In the genomic region with DNA sequence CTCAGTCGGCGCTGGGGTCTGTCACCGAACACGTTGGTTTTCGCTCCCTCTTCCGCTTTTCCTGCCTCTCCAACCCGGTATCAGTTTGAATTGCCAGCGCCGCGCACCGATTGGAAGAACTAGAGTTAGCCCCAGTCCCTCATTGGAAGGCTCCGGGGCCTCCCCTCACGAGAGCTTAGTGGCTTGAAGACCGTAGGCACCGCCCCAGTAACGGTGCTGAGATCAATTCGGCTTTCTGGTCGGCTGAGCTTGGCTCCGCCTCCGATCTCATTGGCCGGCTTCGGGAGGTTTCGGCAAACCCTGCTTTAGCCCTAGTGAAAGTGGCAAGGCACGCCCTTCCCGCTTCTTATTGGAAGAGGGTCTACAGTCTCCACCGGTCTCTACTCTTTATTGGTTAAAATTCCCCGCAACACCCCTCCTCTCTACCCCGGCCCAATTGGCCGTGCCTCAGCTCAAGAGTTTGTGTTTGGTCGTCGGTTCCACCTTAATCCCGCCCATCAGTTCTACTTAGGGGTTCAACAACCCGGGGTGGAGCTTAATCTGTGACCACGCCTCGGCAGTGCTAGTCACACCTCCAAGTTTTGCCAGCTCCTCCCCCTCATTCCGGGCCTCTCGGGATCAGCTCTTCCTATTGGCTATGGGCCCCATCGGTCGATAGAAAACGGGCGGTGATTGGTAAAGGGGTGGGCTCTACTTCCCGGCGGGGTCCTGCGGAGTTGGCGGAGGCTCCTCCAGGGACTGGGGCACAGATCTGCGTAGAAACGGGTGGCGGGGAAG, we compare ENCODE assay signal across 8 cellular contexts. TPM values are rescaled to one million over a fixed set of nuclear protein-coding genes. Genes with fewer than 3 reads are reported as not detected.
DNase-seq lines count a peak whose midpoint lies in the region; ATAC-seq and TF ChIP-seq lines count a peak whose summit lies in the region.
"Not testable (repeated sequence)": the region's sequence is repeated elsewhere in the genome, so short reads cannot be mapped to it uniquely, and the experiment has no call there.

A gene (minus strand): TSS at position 63 of the 777 bp plus-strand sequence. CDS start 845 bp downstream, outside the sequence.

- not testable (repeated sequence) for H3K4me3 ChIP-seq in A673 (ENCODE audit: low read depth, low read length, poor library complexity, severe bottlenecking); body of pancreas; naive thymus-derived CD4-positive, alpha-beta T cell (ENCODE audit: low read length)

- peak; percentile 80 for ATAC-seq in GM19025 (IDR thresholded peaks at IDR 0.05; ENCODE audit: low read depth, unreplicated experiment)
- ATAC-seq in GM21529 (IDR thresholded peaks at IDR 0.05; ENCODE audit: unreplicated experiment): peak; percentile 80
- peak; percentile 82 for ATAC-seq in HG02938 (IDR thresholded peaks at IDR 0.05; ENCODE audit: unreplicated experiment)
- ATAC-seq in HG03432 (IDR thresholded peaks at IDR 0.05; ENCODE audit: unreplicated experiment): peak; percentile 85
- peak; percentile 85 for ATAC-seq in T-helper 17 cell
- peak; percentile 91 for ATAC-seq in body of pancreas
- peak; percentile 89 for ATAC-seq in naive thymus-derived CD4-positive, alpha-beta T cell

- not testable (repeated sequence) for H3K9me3 ChIP-seq in A673 (ENCODE audit: low read depth, low read length, poor library complexity, severe bottlenecking); T-helper 17 cell (ENCODE audit: control insufficient read depth, low read length, poor library complexity, severe bottlenecking); body of pancreas; naive thymus-derived CD4-positive, alpha-beta T cell (ENCODE audit: control insufficient read depth in 2 of 3, low read length in 3 of 3)

- H3K4me1 ChIP-seq in A673 (ENCODE audit: insufficient read depth, low read length, poor library complexity, severe bottlenecking); body of pancreas; naive thymus-derived CD4-positive, alpha-beta T cell (ENCODE audit: control insufficient read depth in 2 of 2, insufficient read depth in 2 of 2, low read length in 2 of 2): not testable (repeated sequence)

- not testable (repeated sequence) for BruUV-seq in A673 (replicated peaks; lab: Mats Ljungman, UMichigan)

- TF ChIP-seq CTCF in A673 (conservative IDR thresholded peaks at IDR 0.05; ENCODE audit: low read depth, low read length); body of pancreas (IDR thresholded peaks at IDR 0.05): not testable (repeated sequence)

- not testable (repeated sequence) for H3K27me3 ChIP-seq in A673 (replicated peaks; ENCODE audit: insufficient read depth, low read depth, low read length, poor library complexity); body of pancreas; naive thymus-derived CD4-positive, alpha-beta T cell (ENCODE audit: control insufficient read depth in 2 of 2, insufficient read depth in 2 of 2, low read length in 2 of 2)

- not testable (repeated sequence) for H3K36me3 ChIP-seq in A673 (ENCODE audit: insufficient read depth, low read length, poor library complexity, severe bottlenecking); body of pancreas (replicated peaks in 1 of 2; ENCODE audit: insufficient read depth in 1 of 2, low read depth in 2 of 2); naive thymus-derived CD4-positive, alpha-beta T cell (ENCODE audit: control insufficient read depth in 2 of 3, insufficient read depth in 3 of 3, low read length in 3 of 3)

- not testable (repeated sequence) for H3K27ac ChIP-seq in A673 (ENCODE audit: low read depth, low read length, poor library complexity, severe bottlenecking); body of pancreas; naive thymus-derived CD4-positive, alpha-beta T cell (ENCODE audit: low read depth, low read length)

- not testable (repeated sequence) for TF ChIP-seq POLR2A in body of pancreas (IDR thresholded peaks at IDR 0.05)

- WGBS in body of pancreas, 2 donors: no CpG with 5 or more reads among the region's 48 CpGs

- DNase-seq in A673 (ENCODE audit: low spot score); T-helper 17 cell; body of pancreas; naive thymus-derived CD4-positive, alpha-beta T cell: not testable (repeated sequence)

- not testable (repeated sequence) for H3K9me3 Mint-ChIP-seq in naive thymus-derived CD4-positive, alpha-beta T cell

- not testable (repeated sequence) for H3K27ac Mint-ChIP-seq in T-helper 17 cell; naive thymus-derived CD4-positive, alpha-beta T cell

- CTCF ChIA-PET in A673 (lab: Charles Lee); naive thymus-derived CD4-positive, alpha-beta T cell (lab: Charles Lee): not testable (repeated sequence)

- H3K36me3 Mint-ChIP-seq in T-helper 17 cell (ENCODE audit: low read depth); naive thymus-derived CD4-positive, alpha-beta T cell: not testable (repeated sequence)

- intact Hi-C loops in A673 (cut with micrococcal nuclease; ENCODE audit: unreplicated experiment); body of pancreas (cut with DNase I); naive thymus-derived CD4-positive, alpha-beta T cell (cut with micrococcal nuclease): not testable (repeated sequence)

- not testable (repeated sequence) for H3K4me3 Mint-ChIP-seq in T-helper 17 cell; naive thymus-derived CD4-positive, alpha-beta T cell

- not testable (repeated sequence) for H3K4me1 Mint-ChIP-seq in T-helper 17 cell; naive thymus-derived CD4-positive, alpha-beta T cell

- not testable (repeated sequence) for H3K27me3 Mint-ChIP-seq in T-helper 17 cell; naive thymus-derived CD4-positive, alpha-beta T cell

- POLR2A ChIA-PET in A673 (lab: Charles Lee; ENCODE audit: low non-redundant PET); naive thymus-derived CD4-positive, alpha-beta T cell (lab: Charles Lee): not testable (repeated sequence)

RNA-seq across cellular contexts. Expression of the gene that starts here (rescaled TPM):
- total RNA-seq in A673 (2021) (15.6 and 18.5 TPM in 2 replicates), T-helper 17 cell (under 1 TPM in 1 of 2 donors, not detected in 1; 0.30 TPM), body of pancreas (under 1 TPM in 1 of 2 donors, not detected in 1; 0.52 TPM)
- 10 to 100 TPM in 1 of 5 experiments, not detected in 4; 11.2 TPM for total RNA-seq in naive thymus-derived CD4-positive, alpha-beta T cell
- not detected for polyA plus RNA-seq in naive thymus-derived CD4-positive, alpha-beta T cell

Comparison
In these comparisons a context has a peak if more than half of its experiments do, and no peak if none do; other contexts are left out.
1. Peak in ATAC-seq in T-helper 17 cell; RNA of the gene not detected or under 1 TPM.
2. Peak in ATAC-seq in body of pancreas; RNA of the gene not detected or under 1 TPM.